8 cellular contexts compared by ENCODE assay signal in genomic region chr1:234957330-234958065, GRCh38.
DNase-seq lines count a peak whose midpoint lies in the region; ATAC-seq and TF ChIP-seq lines count a peak whose summit lies in the region.

No MANE protein-coding gene starts in this region.

- peaks cover 22% of the 10 kb centered on the region for H3K4me1 ChIP-seq in HUES48 (ENCODE audit: control insufficient read depth, insufficient read depth, low read length)
- H3K4me1 ChIP-seq in testis, result peaks cover 26% of the 10 kb centered on the region

- TF ChIP-seq POLR2A in testis (IDR thresholded peaks at IDR 0.05), result no peak

- H3K4me1 Mint-ChIP-seq in CD14-positive monocyte (peaks cover 95% of the 10 kb centered on the region), WTC11 (peaks cover 69% of the 10 kb centered on the region)

- no peaks in the 10 kb centered on the region for H3K36me3 ChIP-seq in HUES48 (ENCODE audit: control insufficient read depth, insufficient read depth, low read length)
- no peaks in the 10 kb centered on the region for H3K36me3 ChIP-seq in testis (ENCODE audit: low read depth, missing control alignments)

- H3K9me3 Mint-ChIP-seq in CD14-positive monocyte (no peaks in the 10 kb centered on the region), WTC11 (no peaks in the 10 kb centered on the region)

- H3K27me3 ChIP-seq in HUES48 (ENCODE audit: control insufficient read depth, insufficient read depth, low read length), result no peaks in the 10 kb centered on the region
- H3K27me3 ChIP-seq in testis, result no peaks in the 10 kb centered on the region

- POLR2A ChIA-PET in WTC11 (lab: Charles Lee), result interaction anchor here (0.7 to 1.5 kb wide), 3 partner anchors 13 to 770 kb away, joined by 3 to 11 read pairs (median 4); partner anchors contain the start of gene IRF2BP2

- peaks cover 5 to 8% of the 10 kb centered on the region in 2 donors for H3K36me3 Mint-ChIP-seq in CD14-positive monocyte
- H3K36me3 Mint-ChIP-seq in WTC11, result no peaks in the 10 kb centered on the region

- H3K27ac Mint-ChIP-seq in CD14-positive monocyte (peak overlapping the region; percentile 25 to 100 (median 74)), WTC11 (peak overlapping the region; percentile 99)

- H3K4me3 ChIP-seq in HUES48 (ENCODE audit: low read depth, low read length), result 0 out of 2 replicates have a peak overlapping the region, but pooled peaks have one; percentile 7
- H3K4me3 ChIP-seq in testis, result no peak overlapping the region

- H3K4me3 Mint-ChIP-seq in CD14-positive monocyte (no peak overlapping the region), WTC11 (peak overlapping the region; percentile 22; the same call in 1 of the 2 replicates)

- H3K9me3 ChIP-seq in HUES48 (ENCODE audit: control insufficient read depth, insufficient read depth, low read length), result no peaks in the 10 kb centered on the region
- no peaks in the 10 kb centered on the region for H3K9me3 ChIP-seq in testis

- H3K9ac ChIP-seq in HUES48 (ENCODE audit: low read depth, low read length), result peak overlapping the region; percentile 34; the same call in 1 of the 2 replicates

- H3K27me3 Mint-ChIP-seq in CD14-positive monocyte (ENCODE audit: low read depth in 3 of 3) (peaks cover 0 to 2% (median 0%) of the 10 kb centered on the region in 3 donors), WTC11 (ENCODE audit: low read depth) (no peaks in the 10 kb centered on the region)

- 83 to 90% methylated on average over 12 to 13 of the region's 14 CpGs for WGBS in testis, 2 donors

- intact Hi-C loops in CD14-positive monocyte (cut with micrococcal nuclease), result no loop called here
- intact Hi-C loops in testis (cut with DNase I; ENCODE audit: low total_unique reads), result no loop called here

- in situ Hi-C loops in GM13977 (cut with MboI; ENCODE audit: low pct_unique_long_range_greater_than_20kb, low sequenced_read_pairs, unreplicated experiment), result no loop called here

- TF ChIP-seq CTCF in CD14-positive monocyte (IDR thresholded peaks at IDR 0.05), result no peak
- no peak for TF ChIP-seq CTCF in WTC11 (IDR thresholded peaks at IDR 0.05)
- no peak for TF ChIP-seq CTCF in testis (IDR thresholded peaks at IDR 0.05)
- no peak for TF ChIP-seq CTCF in GM13977 (IDR thresholded peaks at IDR 0.05; ENCODE audit: extremely low read depth, insufficient read depth, missing control alignments)

- CTCF ChIA-PET in WTC11 (lab: Charles Lee), result interaction anchor here (0.9 to 3.0 kb wide), 6 partner anchors 13 to 136 kb away, joined by 3 to 15 read pairs (median 4); no protein-coding TSS in a partner anchor

- DNase-seq in CD14-positive monocyte (ENCODE audit: low spot score) (no peak), WTC11 (ENCODE audit: low spot score) (peak; percentile 37), iris pigment epithelial cell (ENCODE audit: low read depth) (peak; percentile 90), testis (peak; percentile 12), GM13977 (ENCODE audit: low spot score) (no peak)

- H3K27ac ChIP-seq in HUES48 (ENCODE audit: low read depth, low read length), result peak overlapping the region; percentile 96
- H3K27ac ChIP-seq in testis, result no peak overlapping the region

- ATAC-seq in WTC11 (peak; percentile 82), HG03280 (IDR thresholded peaks at IDR 0.05; ENCODE audit: unreplicated experiment) (no peak), HG03039 (IDR thresholded peaks at IDR 0.05; ENCODE audit: unreplicated experiment) (no peak)

TF ChIP-seq in WTC11, 78 proteins besides CTCF, POLR2A, EP300 and RAD21:
- TF ChIP-seq FOXP1 (CRISPR knock-in tag; IDR thresholded peaks at IDR 0.05; ENCODE audit: borderline replicate concordance) (peak; percentile 73; the same call in 1 of the 2 replicates), CREM (CRISPR knock-in tag; IDR thresholded peaks at IDR 0.05) (0 out of 2 replicates have a peak, but pooled peaks have one; percentile 41), SMAD4 (CRISPR knock-in tag; IDR thresholded peaks at IDR 0.05) (no peak), MYBL2 (CRISPR knock-in tag; IDR thresholded peaks at IDR 0.05) (peak; percentile 39; the same call in 1 of the 2 replicates), ZNF121 (CRISPR knock-in tag; IDR thresholded peaks at IDR 0.05) (0 out of 2 replicates have a peak, but pooled peaks have one; percentile 37), FOXK1 (CRISPR knock-in tag; IDR thresholded peaks at IDR 0.05) (peak; percentile 29; the same call in 1 of the 2 replicates), MAX (CRISPR knock-in tag; IDR thresholded peaks at IDR 0.05) (0 out of 2 replicates have a peak, but pooled peaks have one; percentile 18), ZNF232 (CRISPR knock-in tag; IDR thresholded peaks at IDR 0.05) (0 out of 2 replicates have a peak, but pooled peaks have one; percentile 35), JAZF1 (CRISPR knock-in tag; IDR thresholded peaks at IDR 0.05) (no peak), GABPB1 (CRISPR knock-in tag; IDR thresholded peaks at IDR 0.05) (peak; percentile 88), HMGXB4 (CRISPR knock-in tag; IDR thresholded peaks at IDR 0.05) (no peak), ZNF138 (CRISPR knock-in tag; conservative IDR thresholded peaks at IDR 0.05) (no peak)
TF ChIP-seq in WTC11: peak in this region for 8.

Comparison
In these comparisons a context has a peak if more than half of its experiments do, and no peak if none do; other contexts are left out.
1. DNase-seq: peak in WTC11 (single experiment), iris pigment epithelial cell (single experiment) and testis (single experiment); none in CD14-positive monocyte (single experiment) and GM13977 (single experiment).